Comparison of ENCODE assay signal across 24 cellular contexts in the genomic region with DNA sequence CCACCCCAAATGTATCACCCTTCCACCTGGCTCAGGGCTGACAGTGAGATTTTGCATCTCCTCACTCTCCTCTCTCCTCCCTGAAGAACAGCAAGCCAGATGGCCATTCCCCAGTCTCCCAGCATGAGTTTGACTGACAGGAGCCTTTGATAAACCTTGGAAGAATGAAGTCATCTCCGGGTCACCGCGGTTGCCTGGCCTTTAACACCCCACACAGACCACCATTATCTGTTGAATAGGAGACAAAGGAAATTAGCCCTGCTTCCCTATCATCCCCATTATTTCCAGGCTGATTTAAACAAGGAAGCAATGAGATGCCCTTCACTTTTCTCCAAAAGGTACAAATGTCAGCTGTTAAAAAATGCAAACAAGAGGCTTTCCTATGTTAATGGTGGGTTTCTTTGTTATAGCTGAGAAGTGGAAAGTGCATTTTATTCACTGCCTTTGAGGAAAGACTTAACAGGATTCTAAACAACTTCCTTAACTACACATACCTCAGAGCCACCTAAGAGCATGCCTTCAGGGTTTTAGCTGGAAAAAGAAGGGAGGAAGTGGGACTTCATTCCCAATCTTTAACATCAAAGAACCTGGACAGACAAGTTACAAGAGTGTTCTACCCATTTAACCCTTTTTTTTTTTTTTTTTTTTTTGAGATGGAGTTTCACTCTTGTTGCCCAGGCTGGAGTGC.
DNase-seq lines count a peak whose midpoint lies in the region; ATAC-seq and TF ChIP-seq lines count a peak whose summit lies in the region.
"Had no signal": no experiment of that assay in that cellular context is flagged by ENCODE, and none has a peak within 500 bp of the region (broad histone marks: within the 10 kb centered on the region; RNA-seq: fewer than 3 reads in every experiment).

No MANE protein-coding gene starts in this region.

- H3F3A ChIP-seq in smooth muscle cell (ENCODE audit: low read depth) = no peaks in the 10 kb centered on the region

- intact Hi-C loops in esophagus squamous epithelium (cut with DNase I) = no loop called here

- peaks cover 41% of the 10 kb centered on the region for H3K4me1 Mint-ChIP-seq in WTC11
- H3K4me1 Mint-ChIP-seq: B cell had no signal

- no peaks in the 10 kb centered on the region for H3K36me3 ChIP-seq in iPS-18a (ENCODE audit: control insufficient read depth, low read depth, low read length)
- H3K36me3 ChIP-seq in smooth muscle cell (ENCODE audit: low read depth) = no peaks in the 10 kb centered on the region
- no peaks in the 10 kb centered on the region for H3K36me3 ChIP-seq in esophagus squamous epithelium
- H3K36me3 ChIP-seq: HAP-1, upper lobe of left lung had no signal

- H3K27ac Mint-ChIP-seq in WTC11 = peak overlapping the region; percentile 97
- H3K27ac Mint-ChIP-seq: activated naive CD4-positive, alpha-beta T cell treated with anti-CD3 and anti-CD28 coated beads, Interleukin-2, amount 50 U/mL, for 72 hours; B cell; T-helper 1 cell treated with Interleukin-12 subunit alpha and Interleukin-12 subunit beta and Interleukin-4 antibody, amounts not matched to agents 30 μg/mL and 1 μg/mL, for 36 hours had no signal

- H3K27me3 ChIP-seq in iPS-18a (ENCODE audit: control insufficient read depth, insufficient read depth, low read length) (no peaks in the 10 kb centered on the region), smooth muscle cell (ENCODE audit: low read depth) (no peaks in the 10 kb centered on the region), esophagus squamous epithelium (no peaks in the 10 kb centered on the region)
- H3K27me3 ChIP-seq: foreskin keratinocyte, hepatocyte, upper lobe of left lung had no signal

- H3K9me3 ChIP-seq in iPS-18a (ENCODE audit: control insufficient read depth, low read depth, low read length) (no peaks in the 10 kb centered on the region), smooth muscle cell (replicated peaks; ENCODE audit: low read depth) (no peaks in the 10 kb centered on the region), esophagus squamous epithelium (no peaks in the 10 kb centered on the region)
- H3K9me3 ChIP-seq: HAP-1, upper lobe of left lung had no signal

- H3K27me3 Mint-ChIP-seq in WTC11 (ENCODE audit: low read depth) = peaks cover 60% of the 10 kb centered on the region
- H3K27me3 Mint-ChIP-seq: B cell had no signal

- POLR2A ChIA-PET in WTC11 (lab: Charles Lee) = interaction anchor here (0.6 kb wide), 1 partner anchor 1052 kb away, joined by 11 read pairs; no protein-coding TSS in a partner anchor

- no peak for TF ChIP-seq POLR2A in esophagus squamous epithelium (IDR thresholded peaks at IDR 0.05)

- H3K4me2 ChIP-seq in smooth muscle cell = no peak overlapping the region
- H3K4me2 ChIP-seq: hepatocyte had no signal

- H3K9ac ChIP-seq in iPS-18a (ENCODE audit: low read length) (peak overlapping the region; percentile 39), smooth muscle cell (ENCODE audit: low read depth) (no peak overlapping the region)

- H3K4me3 ChIP-seq in iPS-18a (ENCODE audit: low read length) (peak overlapping the region; percentile 21), smooth muscle cell (no peak overlapping the region), esophagus squamous epithelium (no peak overlapping the region)
- H3K4me3 ChIP-seq: HAP-1, hepatocyte, upper lobe of left lung had no signal

- TF ChIP-seq CTCF in WTC11 (IDR thresholded peaks at IDR 0.05) = no peak
- TF ChIP-seq CTCF in smooth muscle cell (IDR thresholded peaks at IDR 0.05; ENCODE audit: borderline replicate concordance, insufficient read depth, poor library complexity, severe bottlenecking) = no peak
- no peak for TF ChIP-seq CTCF in esophagus squamous epithelium (IDR thresholded peaks at IDR 0.05)

- DNase-seq in NCI-H748 (lab: John Stamatoyannopoulos, UW; ENCODE audit: unreplicated experiment) = peak; percentile 32
- DNase-seq in NCI-H748 treated with DMSO at 0.1 percent for 48 hours (lab: John Stamatoyannopoulos, UW) = no peak
- peak; percentile 43 for DNase-seq in WTC11 (ENCODE audit: low spot score)
- DNase-seq in smooth muscle cell (lab: John Stamatoyannopoulos, UW; ENCODE audit: unreplicated experiment) = no peak
- no peak for DNase-seq in NCI-H2029 treated with DMSO at 0.1 percent for 48 hours (lab: John Stamatoyannopoulos, UW)
- no peak for DNase-seq in esophagus squamous epithelium (lab: John Stamatoyannopoulos, UW)
- DNase-seq: activated CD4-positive, alpha-beta T cell treated with anti-CD3 and anti-CD28 coated beads, Interleukin-2, amount 50 U/mL, for 1 hour; aorta; central memory CD4-positive, alpha-beta T cell; erythroblast; foreskin keratinocyte; KBM-7; NCI-H1436 treated with DMSO at 0.1 percent for 48 hours; NCI-H226; right cardiac atrium; upper lobe of left lung had no signal

- no peaks in the 10 kb centered on the region for H4K20me1 ChIP-seq in smooth muscle cell (ENCODE audit: low read depth)

- peak overlapping the region; percentile 0 for H2AFZ ChIP-seq in smooth muscle cell (ENCODE audit: low read depth)
- H2AFZ ChIP-seq: hepatocyte had no signal

- H3K9me3 Mint-ChIP-seq in WTC11 = peaks cover 15% of the 10 kb centered on the region; the same call in 1 of the 2 replicates

- H3K27ac ChIP-seq in iPS-18a (ENCODE audit: low read length) (peak overlapping the region; percentile 60), smooth muscle cell (ENCODE audit: low read depth) (no peak overlapping the region), esophagus squamous epithelium (no peak overlapping the region)
- H3K27ac ChIP-seq: foreskin keratinocyte, hepatocyte, upper lobe of left lung, VCaP had no signal

- H3K4me1 ChIP-seq in iPS-18a (ENCODE audit: control insufficient read depth, low read depth, low read length) (peaks cover 16% of the 10 kb centered on the region), smooth muscle cell (ENCODE audit: low read depth) (peaks cover 6% of the 10 kb centered on the region), esophagus squamous epithelium (no peaks in the 10 kb centered on the region)
- H3K4me1 ChIP-seq: foreskin keratinocyte, HAP-1, upper lobe of left lung had no signal

- 1% methylated on average over 3 of the region's 3 CpGs for WGBS in smooth muscle cell (ENCODE audit: low lambda C conversion rate)
- WGBS in esophagus squamous epithelium, 2 donors = 19 to 38% methylated on average over 3 of the region's 3 CpGs

- H3K79me2 ChIP-seq in smooth muscle cell (ENCODE audit: low read depth) = no peaks in the 10 kb centered on the region
- H3K79me2 ChIP-seq: hepatocyte had no signal

- CTCF ChIA-PET in WTC11 (lab: Charles Lee) = interaction anchor here (0.7 to 1.5 kb wide), 3 partner anchors 120 to 288 kb away, joined by 3 to 4 read pairs (median 3); no protein-coding TSS in a partner anchor

- H3K4me3 Mint-ChIP-seq in WTC11 = peak overlapping the region; percentile 54
- H3K4me3 Mint-ChIP-seq: B cell; T-helper 1 cell treated with Interleukin-12 subunit alpha and Interleukin-12 subunit beta and Interleukin-4 antibody, amounts not matched to agents 30 μg/mL and 1 μg/mL, for 36 hours had no signal

- peak; percentile 85 for ATAC-seq in WTC11
- no peak for ATAC-seq in HG02870 (IDR thresholded peaks at IDR 0.05; ENCODE audit: unreplicated experiment)
- ATAC-seq: activated naive CD4-positive, alpha-beta T cell treated with anti-CD3 and anti-CD28 coated beads, Interleukin-2, amount 50 U/mL, for 72 hours; foreskin keratinocyte; right cardiac atrium had no signal

- H3K36me3 Mint-ChIP-seq in WTC11 = no peaks in the 10 kb centered on the region
- H3K36me3 Mint-ChIP-seq: activated naive CD4-positive, alpha-beta T cell treated with anti-CD3 and anti-CD28 coated beads, Interleukin-2, amount 50 U/mL, for 72 hours had no signal

TF ChIP-seq in WTC11, 78 proteins besides CTCF, POLR2A, EP300 and RAD21:
- TF ChIP-seq CBFB (CRISPR knock-in tag; IDR thresholded peaks at IDR 0.05; ENCODE audit: low read depth) (no peak), TEAD1 (CRISPR knock-in tag; IDR thresholded peaks at IDR 0.05) (peak; percentile 14; the same call in 1 of the 2 replicates), NR1H2 (CRISPR knock-in tag; IDR thresholded peaks at IDR 0.05) (no peak), ETV6 (CRISPR knock-in tag; IDR thresholded peaks at IDR 0.05) (0 out of 2 replicates have a peak, but pooled peaks have one; percentile 57), PRRX2 (CRISPR knock-in tag; IDR thresholded peaks at IDR 0.05) (no peak), FOXK1 (CRISPR knock-in tag; IDR thresholded peaks at IDR 0.05) (peak; percentile 26; the same call in 1 of the 2 replicates)
- TF ChIP-seq, protein P1, sequence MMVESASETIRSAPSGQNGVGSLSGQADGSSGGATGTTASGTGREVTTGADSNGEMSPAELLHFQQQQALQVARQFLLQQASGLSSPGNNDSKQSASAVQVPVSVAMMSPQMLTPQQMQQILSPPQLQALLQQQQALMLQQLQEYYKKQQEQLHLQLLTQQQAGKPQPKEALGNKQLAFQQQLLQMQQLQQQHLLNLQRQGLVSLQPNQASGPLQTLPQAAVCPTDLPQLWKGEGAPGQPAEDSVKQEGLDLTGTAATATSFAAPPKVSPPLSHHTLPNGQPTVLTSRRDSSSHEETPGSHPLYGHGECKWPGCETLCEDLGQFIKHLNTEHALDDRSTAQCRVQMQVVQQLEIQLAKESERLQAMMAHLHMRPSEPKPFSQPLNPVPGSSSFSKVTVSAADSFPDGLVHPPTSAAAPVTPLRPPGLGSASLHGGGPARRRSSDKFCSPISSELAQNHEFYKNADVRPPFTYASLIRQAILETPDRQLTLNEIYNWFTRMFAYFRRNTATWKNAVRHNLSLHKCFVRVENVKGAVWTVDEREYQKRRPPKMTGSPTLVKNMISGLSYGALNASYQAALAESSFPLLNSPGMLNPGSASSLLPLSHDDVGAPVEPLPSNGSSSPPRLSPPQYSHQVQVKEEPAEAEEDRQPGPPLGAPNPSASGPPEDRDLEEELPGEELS (CRISPR knock-in tag; IDR thresholded peaks at IDR 0.05) = 0 out of 2 replicates have a peak, but pooled peaks have one; percentile 26

Comparison
In these comparisons a context has a peak if more than half of its experiments do, and no peak if none do; other contexts are left out.
1. DNase-seq: peak in NCI-H748 (single experiment) and WTC11 (single experiment); none in NCI-H748 treated with DMSO at 0.1 percent for 48 hours (single experiment), smooth muscle cell (single experiment), NCI-H2029 treated with DMSO at 0.1 percent for 48 hours (single experiment) and esophagus squamous epithelium (single experiment).